In genomic region chr1:214078950-214079349, GRCh38 we compare ENCODE assay signal across 25 cellular contexts.
"Had no signal": no experiment of that assay in that cellular context is flagged by ENCODE, and none has a peak within 500 bp of the region (broad histone marks: within the 10 kb centered on the region; RNA-seq: fewer than 3 reads in every experiment).

No MANE protein-coding gene starts in this region.

- H3K4me1 Mint-ChIP-seq: T-cell had no signal

- ATAC-seq: HepG2, Panc1, PC-3, T-cell had no signal

- H3K4me2 ChIP-seq: KMS-11, SK-N-SH had no signal

- H3K9me3 Mint-ChIP-seq: T-helper 1 cell treated with Interleukin-12 subunit alpha and Interleukin-12 subunit beta and Interleukin-4 antibody, amounts not matched to agents 30 μg/mL and 1 μg/mL, for 36 hours had no signal

- H3K9me3 ChIP-seq: SK-N-SH had no signal

- H3K27ac ChIP-seq: HL-60, KMS-11, RWPE1 had no signal

- H3K4me3 Mint-ChIP-seq: T-cell; T-helper 1 cell treated with Interleukin-12 subunit alpha and Interleukin-12 subunit beta and Interleukin-4 antibody, amounts not matched to agents 30 μg/mL and 1 μg/mL, for 36 hours had no signal

- H3K27ac Mint-ChIP-seq: T-cell; T-helper 1 cell treated with Interleukin-12 subunit alpha and Interleukin-12 subunit beta and Interleukin-4 antibody, amounts not matched to agents 30 μg/mL and 1 μg/mL, for 36 hours had no signal

- DNase-seq: IMR-90, Kasumi-1, MM.1S, NCI-H1105, NCI-H1417, NCI-H1436 treated with DMSO at 0.1 percent for 48 hours, NCI-H1694, NCI-H187 treated with DMSO at 0.1 percent for 48 hours, NCI-H2029 treated with DMSO at 0.1 percent for 48 hours, NCI-H2107, NCI-H2227 treated with DMSO at 0.1 percent for 48 hours, NCI-H524, NCI-H526 treated with DMSO at 0.1 percent for 48 hours, NCI-H774, PC-3, SHP77, SK-N-SH, SW 1271, T-cell had no signal

- H3K36me3 Mint-ChIP-seq: T-cell had no signal

- H3K9ac ChIP-seq: KMS-11, SK-N-SH had no signal
